In genomic region chr11:110381214-110381613, GRCh38 we compare ENCODE assay signal across 24 cellular contexts.
"Had no signal": no experiment of that assay in that cellular context is flagged by ENCODE, and none has a peak within 500 bp of the region (broad histone marks: within the 10 kb centered on the region; RNA-seq: fewer than 3 reads in every experiment).

No MANE protein-coding gene starts in this region.

- DNase-seq: activated B cell treated with CpG ODN at 0.5 μM for 24 hours; activated CD4-positive, alpha-beta T cell treated with anti-CD3 and anti-CD28 coated beads for 1 hour; activated CD4-positive, alpha-beta T cell treated with anti-CD3 and anti-CD28 coated beads, Interleukin-2, amount 50 U/mL, for 1 hour; activated CD8-positive, alpha-beta memory T cell treated with anti-CD3 and anti-CD28 coated beads for 24 hours; activated naive CD8-positive, alpha-beta T cell treated with anti-CD3 and anti-CD28 coated beads for 36 hours; activated T-cell treated with anti-CD3 and anti-CD28 coated beads, Interleukin-2, amount 50 U/mL, for 48 hours; anterior cingulate cortex; cerebellar nuclear complex; Kasumi-1; KBM-7; NCI-H1048; NCI-H1930; NCI-H2171; NCI-H2227 treated with DMSO at 0.1 percent for 48 hours; NCI-H446 treated with DMSO at 0.1 percent for 48 hours; NCI-H524 treated with DMSO at 0.1 percent for 48 hours; NCI-H748 treated with DMSO at 0.1 percent for 48 hours; RPMI8226; T-cell; T1000 had no signal

- H3K4me3 Mint-ChIP-seq: activated B cell treated with CpG ODN at 0.5 μM for 24 hours; activated naive CD8-positive, alpha-beta T cell treated with anti-CD3 and anti-CD28 coated beads for 36 hours; T-cell had no signal

- FAIRE-seq: colon, TTC549 had no signal

- H3K27ac Mint-ChIP-seq: activated B cell treated with CpG ODN at 0.5 μM for 24 hours; activated naive CD8-positive, alpha-beta T cell treated with anti-CD3 and anti-CD28 coated beads for 36 hours; T-cell had no signal

- H3K36me3 Mint-ChIP-seq: activated naive CD8-positive, alpha-beta T cell treated with anti-CD3 and anti-CD28 coated beads for 36 hours; T-cell had no signal

- H3K27me3 Mint-ChIP-seq: activated B cell treated with CpG ODN at 0.5 μM for 24 hours had no signal

- ATAC-seq: Panc1, Right ventricle myocardium inferior, T-cell had no signal

- H3K9me3 Mint-ChIP-seq: activated B cell treated with CpG ODN at 0.5 μM for 24 hours, T-cell had no signal
